In genomic region chr21:14438204-14438603, GRCh38 we compare ENCODE assay signal across 20 cellular contexts. TPM values are rescaled to one million over a fixed set of nuclear protein-coding genes. Genes with fewer than 3 reads are reported as not detected.
DNase-seq lines count a peak whose midpoint lies in the region; ATAC-seq and TF ChIP-seq lines count a peak whose summit lies in the region.
"Had no signal": no experiment of that assay in that cellular context is flagged by ENCODE, and none has a peak within 500 bp of the region (broad histone marks: within the 10 kb centered on the region; RNA-seq: fewer than 3 reads in every experiment).

No MANE protein-coding gene starts in this region.

- ATAC-seq in left ventricle myocardium superior (peak; percentile 19), heart right ventricle (no peak)
- ATAC-seq: CD8-positive, alpha-beta T cell; HepG2; Panc1 had no signal

- peaks cover 0 to 6% (median 0%) of the 10 kb centered on the region in 11 donors for H3K9me3 ChIP-seq in heart right ventricle
- H3K9me3 ChIP-seq: BE2C had no signal

- no peaks in the 10 kb centered on the region for H3K27me3 ChIP-seq in heart right ventricle
- H3K27me3 ChIP-seq: BE2C had no signal

- no peak for TF ChIP-seq CTCF in heart right ventricle (IDR thresholded peaks at IDR 0.05)
- no peak for TF ChIP-seq CTCF in NB4 (IDR thresholded peaks at IDR 0.05; ENCODE audit: low read depth, low read length)
- no peak for TF ChIP-seq CTCF in choroid plexus epithelial cell (conservative IDR thresholded peaks at IDR 0.05; ENCODE audit: low read depth, low read length)

- WGBS in heart right ventricle, 2 donors, result 61 to 72% methylated on average over 4 of the region's 4 CpGs

- intact Hi-C loops in left ventricle myocardium superior (cut with micrococcal nuclease) (no loop called here), heart right ventricle (cut with DNase I) (no loop called here)

- H3K4me3 ChIP-seq in heart right ventricle, result no peak overlapping the region
- H3K4me3 ChIP-seq in NB4 (ENCODE audit: low read depth, low read length), result no peak overlapping the region
- H3K4me3 ChIP-seq in choroid plexus epithelial cell (ENCODE audit: low read depth, low read length), result no peak overlapping the region

- no peak for DNase-seq in left ventricle myocardium superior
- DNase-seq in heart right ventricle, result no peak
- peak; percentile 38 for DNase-seq in NB4 (ENCODE audit: low read depth)
- peak; percentile 61 for DNase-seq in choroid plexus epithelial cell (ENCODE audit: low read depth)
- no peak for DNase-seq in activated CD4-positive, CD25-positive, alpha-beta regulatory T cell treated with anti-CD3 and anti-CD28 coated beads, Interleukin-2, amount 50 U/mL, for 72 hours
- no peak for DNase-seq in activated gamma-delta T cell treated with Interleukin-2 at 50 U/mL for 16 hours
- no peak for DNase-seq in NCI-H2171 (lab: John Stamatoyannopoulos, UW)
- DNase-seq in NCI-H510A treated with DMSO at 0.1 percent for 48 hours (lab: John Stamatoyannopoulos, UW), result no peak
- DNase-seq: ACHN; BE2C; CD8-positive, alpha-beta T cell; GF-D8; Karpas-422; NCI-H146; NCI-H2081 treated with DMSO at 0.1 percent for 48 hours; NCI-H2227 treated with DMSO at 0.1 percent for 48 hours; NCI-H526; SHP77 had no signal

- H3K36me3 ChIP-seq in heart right ventricle, result no peaks in the 10 kb centered on the region
- H3K36me3 ChIP-seq: BE2C had no signal

- H3K4me1 ChIP-seq in heart right ventricle, result no peaks in the 10 kb centered on the region
- H3K4me1 ChIP-seq: BE2C had no signal

- H3K27ac ChIP-seq in heart right ventricle, result no peak overlapping the region

- TF ChIP-seq POLR2A in NB4 (IDR thresholded peaks at IDR 0.05; ENCODE audit: extremely low read depth, insufficient read length), result no peak

RNA-seq across cellular contexts. Expression of gene HSPA13, which starts 55.3 kb away (rescaled TPM):
- total RNA-seq in left ventricle myocardium superior, result 11.1 TPM
- total RNA-seq in heart right ventricle, result 10 to 100 TPM; 10.6 to 24.0 (median 15.9) TPM
- polyA plus RNA-seq in heart right ventricle, result 10 to 100 TPM in 1 of 2 donors, 1 to 10 TPM in 1; 3.3 to 11.8 TPM

Comparison
In these comparisons a context has a peak if more than half of its experiments do, and no peak if none do; other contexts are left out.
1. DNase-seq: peak in NB4 (single experiment) and choroid plexus epithelial cell (single experiment); none in left ventricle myocardium superior (single experiment), heart right ventricle (0 of 2), activated CD4-positive, CD25-positive, alpha-beta regulatory T cell treated with anti-CD3 and anti-CD28 coated beads, Interleukin-2, amount 50 U/mL, for 72 hours (single experiment), activated gamma-delta T cell treated with Interleukin-2 at 50 U/mL for 16 hours (single experiment), NCI-H2171 (single experiment) and NCI-H510A treated with DMSO at 0.1 percent for 48 hours (single experiment).